Comparison of ENCODE assay signal across 13 cellular contexts in the genomic region with DNA sequence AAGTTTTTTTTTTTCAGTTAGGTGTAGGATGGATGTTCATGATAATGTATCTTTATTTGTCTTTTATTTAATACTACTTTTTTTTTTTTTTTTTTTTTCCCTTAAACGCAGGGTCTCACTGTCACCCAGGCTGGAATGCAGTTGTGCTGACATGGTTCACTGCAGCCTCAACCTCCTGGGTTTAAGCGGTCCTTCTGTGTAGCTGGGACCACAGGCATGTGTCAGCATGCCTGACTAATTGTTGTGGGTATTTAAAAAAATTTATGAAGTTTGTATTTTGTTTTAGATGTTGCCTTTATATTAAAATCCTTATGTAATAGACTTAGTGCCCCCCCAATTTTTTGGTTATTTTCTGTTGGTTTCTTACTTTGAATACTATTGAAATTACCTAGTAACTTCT. TPM values are rescaled to one million over a fixed set of nuclear protein-coding genes. Genes with fewer than 3 reads are reported as not detected.
DNase-seq lines count a peak whose midpoint lies in the region; ATAC-seq and TF ChIP-seq lines count a peak whose summit lies in the region.
"Had no signal": no experiment of that assay in that cellular context is flagged by ENCODE, and none has a peak within 500 bp of the region (broad histone marks: within the 10 kb centered on the region; RNA-seq: fewer than 3 reads in every experiment).

No MANE protein-coding gene starts in this region.

- POLR2A ChIA-PET in PC-3 (lab: Charles Lee; ENCODE audit: unreplicated experiment), result interaction anchor here (0.6 kb wide), 1 partner anchor 33 kb away, joined by 5 read pairs; no protein-coding TSS in a partner anchor

- H3K79me2 ChIP-seq in PC-3 (ENCODE audit: low read length) (peaks cover 84% of the 10 kb centered on the region), smooth muscle cell (ENCODE audit: low read depth) (peaks cover 61% of the 10 kb centered on the region), Karpas-422 (ENCODE audit: low read length) (peaks cover 90% of the 10 kb centered on the region)

- H2AFZ ChIP-seq in PC-3 (ENCODE audit: low read length) (no peak overlapping the region), smooth muscle cell (ENCODE audit: low read depth) (no peak overlapping the region), Karpas-422 (ENCODE audit: low read length) (no peak overlapping the region)

- peaks cover 2 to 13% of the 10 kb centered on the region in 2 donors for H3K36me3 Mint-ChIP-seq in activated T-cell treated with anti-CD3 and anti-CD28 coated beads, Interleukin-2, amount 50 U/mL, for 72 hours (ENCODE audit: insufficient read depth in 2 of 2)

- no peak for TF ChIP-seq CTCF in PC-3 (conservative IDR thresholded peaks at IDR 0.05; ENCODE audit: low read depth, low read length)
- TF ChIP-seq CTCF in choroid plexus epithelial cell (conservative IDR thresholded peaks at IDR 0.05; ENCODE audit: low read depth, low read length), result no peak
- no peak for TF ChIP-seq CTCF in smooth muscle cell (IDR thresholded peaks at IDR 0.05; ENCODE audit: borderline replicate concordance, insufficient read depth, poor library complexity, severe bottlenecking)

- ATAC-seq in activated T-cell treated with anti-CD3 and anti-CD28 coated beads, Interleukin-2, amount 50 U/mL, for 72 hours (replicated peaks in 1 of 2), result peak; percentile 44 to 50
- ATAC-seq in PC-3, result peak; percentile 62

- no TSS peak for BruUV-seq in PC-3 (replicated peaks; lab: Mats Ljungman, UMichigan)

- no peaks in the 10 kb centered on the region for H3K9me2 ChIP-seq in PC-3 (replicated peaks; ENCODE audit: low read length)
- no peaks in the 10 kb centered on the region for H3K9me2 ChIP-seq in Karpas-422 (replicated peaks; ENCODE audit: insufficient read depth, low read length)

- no peaks in the 10 kb centered on the region for H3K27me3 ChIP-seq in PC-3 (ENCODE audit: low read length)
- H3K27me3 ChIP-seq in smooth muscle cell (ENCODE audit: low read depth), result no peaks in the 10 kb centered on the region
- H3K27me3 ChIP-seq in Karpas-422 (ENCODE audit: low read length), result no peaks in the 10 kb centered on the region
- H3K27me3 ChIP-seq: BE2C, pancreas had no signal

- 14% methylated on average over 2 of the region's 2 CpGs for WGBS in smooth muscle cell (ENCODE audit: low lambda C conversion rate)

- CTCF ChIA-PET in PC-3 (lab: Charles Lee), result interaction anchor here (0.5 to 0.6 kb wide), 3 partner anchors 14 to 181 kb away, joined by 3 to 7 read pairs (median 3); no protein-coding TSS in a partner anchor

- no peak overlapping the region for H3K4me2 ChIP-seq in PC-3 (ENCODE audit: low read length)
- peak overlapping the region; percentile 51 for H3K4me2 ChIP-seq in smooth muscle cell
- H3K4me2 ChIP-seq in Karpas-422 (ENCODE audit: low read depth, low read length, poor library complexity, severe bottlenecking), result no peak overlapping the region

- H3K27me3 Mint-ChIP-seq in activated T-cell treated with anti-CD3 and anti-CD28 coated beads, Interleukin-2, amount 50 U/mL, for 72 hours (ENCODE audit: low read depth), result no peaks in the 10 kb centered on the region

- H3K27ac ChIP-seq in PC-3 (ENCODE audit: low read length), result no peak overlapping the region
- peak overlapping the region; percentile 61 for H3K27ac ChIP-seq in smooth muscle cell (ENCODE audit: low read depth)
- no peak overlapping the region for H3K27ac ChIP-seq in Karpas-422 (ENCODE audit: low read length)
- H3K27ac ChIP-seq: pancreas had no signal

- no peak overlapping the region for H3K4me3 Mint-ChIP-seq in activated T-cell treated with anti-CD3 and anti-CD28 coated beads, Interleukin-2, amount 50 U/mL, for 72 hours

- no peak overlapping the region for H3K9ac ChIP-seq in PC-3 (ENCODE audit: low read length)
- no peak overlapping the region for H3K9ac ChIP-seq in smooth muscle cell (ENCODE audit: low read depth)
- no peak overlapping the region for H3K9ac ChIP-seq in Karpas-422 (ENCODE audit: low read length)

- H3K9me3 ChIP-seq in PC-3 (ENCODE audit: low read length) (no peaks in the 10 kb centered on the region), smooth muscle cell (replicated peaks; ENCODE audit: low read depth) (no peaks in the 10 kb centered on the region), Karpas-422 (ENCODE audit: low read length) (no peaks in the 10 kb centered on the region)
- H3K9me3 ChIP-seq: BE2C, pancreas had no signal

- peak overlapping the region; percentile 93 for H3K27ac Mint-ChIP-seq in activated T-cell treated with anti-CD3 and anti-CD28 coated beads, Interleukin-2, amount 50 U/mL, for 72 hours

- H3F3A ChIP-seq in PC-3 (ENCODE audit: low read length, unreplicated experiment) (no peaks in the 10 kb centered on the region), smooth muscle cell (ENCODE audit: low read depth) (peaks cover 9% of the 10 kb centered on the region)

- H3K4me1 ChIP-seq in PC-3 (ENCODE audit: insufficient read depth, low read length) (peaks cover 22% of the 10 kb centered on the region), smooth muscle cell (ENCODE audit: low read depth) (peaks cover 32% of the 10 kb centered on the region), Karpas-422 (ENCODE audit: low read length) (peaks cover 24% of the 10 kb centered on the region)
- H3K4me1 ChIP-seq: BE2C had no signal

- H3K9me3 Mint-ChIP-seq in activated T-cell treated with anti-CD3 and anti-CD28 coated beads, Interleukin-2, amount 50 U/mL, for 72 hours, result no peaks in the 10 kb centered on the region

- H3K4me3 ChIP-seq in PC-3 (ENCODE audit: low read length) (no peak overlapping the region), choroid plexus epithelial cell (ENCODE audit: low read depth, low read length) (no peak overlapping the region), smooth muscle cell (no peak overlapping the region), Karpas-422 (ENCODE audit: low read length) (no peak overlapping the region)
- H3K4me3 ChIP-seq: pancreas had no signal

- intact Hi-C loops in PC-3 (cut with micrococcal nuclease), result no loop called here

- 0 out of 2 replicates have a peak, but pooled peaks cover 3% of the 10 kb centered on the region for H4K20me1 ChIP-seq in PC-3 (ENCODE audit: low read length)
- peaks cover 92% of the 10 kb centered on the region for H4K20me1 ChIP-seq in smooth muscle cell (ENCODE audit: low read depth)
- no peaks in the 10 kb centered on the region for H4K20me1 ChIP-seq in Karpas-422 (ENCODE audit: insufficient read depth, low read depth, low read length)

- H3K36me3 ChIP-seq in PC-3 (ENCODE audit: low read depth, low read length), result no peaks in the 10 kb centered on the region
- no peaks in the 10 kb centered on the region for H3K36me3 ChIP-seq in smooth muscle cell (ENCODE audit: low read depth)
- H3K36me3 ChIP-seq in Karpas-422 (ENCODE audit: insufficient read depth, low read length), result no peaks in the 10 kb centered on the region; the same call in 1 of the 2 replicates
- H3K36me3 ChIP-seq: BE2C, pancreas had no signal

- peak in 1 of 2 donors; percentile 13 for DNase-seq in activated T-cell treated with anti-CD3 and anti-CD28 coated beads, Interleukin-2, amount 50 U/mL, for 72 hours
- DNase-seq in activated T-cell treated with anti-CD3 and anti-CD28 coated beads, Interleukin-2, amount 50 U/mL, for 48 hours, result no peak
- DNase-seq in PC-3, result peak; percentile 56
- DNase-seq in choroid plexus epithelial cell (ENCODE audit: low read depth), result peak; percentile 55
- no peak for DNase-seq in smooth muscle cell (lab: John Stamatoyannopoulos, UW; ENCODE audit: unreplicated experiment)
- no peak for DNase-seq in NK-92 (lab: John Stamatoyannopoulos, UW; ENCODE audit: unreplicated experiment)
- DNase-seq in midbrain (lab: John Stamatoyannopoulos, UW), result no peak
- no peak for DNase-seq in Karpas-422
- DNase-seq: BE2C; effector CD8-positive, alpha-beta T cell; NCI-H510A; pancreas; T-helper 1 cell had no signal

- H3K4me1 Mint-ChIP-seq in activated T-cell treated with anti-CD3 and anti-CD28 coated beads, Interleukin-2, amount 50 U/mL, for 72 hours (ENCODE audit: low read depth), result peaks cover 77% of the 10 kb centered on the region

RNA-seq across cellular contexts. Expression of a gene that starts 42.6 kb away (rescaled TPM):
- 100 to 1,000 TPM in 1 of 2 donors, 10 to 100 TPM in 1; 76.0 to 113 TPM for total RNA-seq in activated T-cell treated with anti-CD3 and anti-CD28 coated beads, Interleukin-2, amount 50 U/mL, for 72 hours
- total RNA-seq in PC-3 (2014; rRNA removed) (27.8 and 31.1 TPM in 2 replicates), smooth muscle cell (25.9 and 28.4 TPM in 2 replicates)
- polyA plus RNA-seq in smooth muscle cell, result 6.0 and 12.3 TPM in 2 replicates
- total RNA-seq in Karpas-422 (2014; rRNA removed; shearing (Covaris generic); ENCODE audit: low replicate concordance), result 67.2 and 90.0 TPM in 2 replicates

Comparison
In these comparisons a context has a peak if more than half of its experiments do, and no peak if none do; other contexts are left out.
1. DNase-seq: peak in PC-3 (single experiment) and choroid plexus epithelial cell (single experiment); none in activated T-cell treated with anti-CD3 and anti-CD28 coated beads, Interleukin-2, amount 50 U/mL, for 48 hours (0 of 2), smooth muscle cell (single experiment), NK-92 (single experiment), midbrain (single experiment) and Karpas-422 (single experiment).